23 cellular contexts compared by ENCODE assay signal in genomic region chr5:17831279-17831678, GRCh38.
A peak's percentile ranks its signal among the peaks of the same experiment; 100 is the strongest.
DNase-seq lines count a peak whose midpoint lies in the region; ATAC-seq and TF ChIP-seq lines count a peak whose summit lies in the region.
"Had no signal": no experiment of that assay in that cellular context is flagged by ENCODE, and none has a peak within 500 bp of the region (broad histone marks: within the 10 kb centered on the region; RNA-seq: fewer than 3 reads in every experiment).

No MANE protein-coding gene starts in this region.

- TF ChIP-seq CTCF in endodermal cell (conservative IDR thresholded peaks at IDR 0.05) = no peak

- H3K9ac ChIP-seq in endodermal cell (ENCODE audit: extremely low read depth, low read length, poor library complexity, severe bottlenecking) = no peak overlapping the region

- peak overlapping the region; percentile 55 for H3K27ac ChIP-seq in endodermal cell (ENCODE audit: low read depth, low read length)
- H3K27ac ChIP-seq: C4-2B, gastrocnemius medialis, right atrium auricular region, uterus had no signal

- no peak overlapping the region for H3K4me3 Mint-ChIP-seq in endodermal cell
- H3K4me3 Mint-ChIP-seq in natural killer cell treated with Interleukin-12 subunit alpha and Interleukin-12 subunit beta and Interleukin-15 and Interleukin-18, amount 100 ng/mL, for 72 hours = no peak overlapping the region
- H3K4me3 Mint-ChIP-seq: activated naive CD4-positive, alpha-beta T cell treated with anti-CD3 and anti-CD28 coated beads for 36 hours; activated T-cell treated with anti-CD3 and anti-CD28 coated beads, Interleukin-2, amount 50 U/mL, for 24 hours had no signal

- no peaks in the 10 kb centered on the region for H3K4me1 ChIP-seq in endodermal cell (ENCODE audit: control insufficient read depth, insufficient read depth, low read length)
- H3K4me1 ChIP-seq: gastrocnemius medialis, right atrium auricular region, uterus had no signal

- WGBS in endodermal cell (ENCODE audit: insufficient coverage in 1 of 2, insufficient read length in 1 of 2), 2 experiments = 25 to 77% methylated on average over 1 of the region's 1 CpG

- no peak overlapping the region for H3K4me3 ChIP-seq in endodermal cell (ENCODE audit: low read length)
- H3K4me3 ChIP-seq: gastrocnemius medialis, right atrium auricular region, uterus had no signal

- ATAC-seq in natural killer cell treated with Interleukin-12 subunit alpha and Interleukin-12 subunit beta and Interleukin-15 and Interleukin-18, amount 100 ng/mL, for 72 hours = no peak
- ATAC-seq: activated CD4-positive, CD25-positive, alpha-beta regulatory T cell treated with anti-CD3 and anti-CD28 coated beads, Interleukin-2, amount 50 U/mL, for 24 hours; esophagus mucosa; gastrocnemius medialis; HepG2 had no signal

- H3K27me3 Mint-ChIP-seq in endodermal cell (ENCODE audit: insufficient read depth) = peaks cover 3% of the 10 kb centered on the region
- H3K27me3 Mint-ChIP-seq in natural killer cell treated with Interleukin-12 subunit alpha and Interleukin-12 subunit beta and Interleukin-15 and Interleukin-18, amount 100 ng/mL, for 72 hours = no peaks in the 10 kb centered on the region
- H3K27me3 Mint-ChIP-seq: activated T-cell treated with anti-CD3 and anti-CD28 coated beads, Interleukin-2, amount 50 U/mL, for 24 hours had no signal

- DNase-seq in DMS 273 (lab: John Stamatoyannopoulos, UW; ENCODE audit: unreplicated experiment) = peak; percentile 94
- peak; percentile 78 for DNase-seq in NCI-H1436 (lab: John Stamatoyannopoulos, UW)
- DNase-seq in NCI-H524 (lab: John Stamatoyannopoulos, UW) = peak; percentile 42 to 83
- DNase-seq in endodermal cell = no peak
- DNase-seq in effector CD4-positive, alpha-beta T cell = no peak
- DNase-seq in COLO668 (lab: John Stamatoyannopoulos, UW; ENCODE audit: unreplicated experiment) = no peak
- no peak for DNase-seq in LoVo (ENCODE audit: low spot score)
- DNase-seq in natural killer cell treated with Interleukin-12 subunit alpha and Interleukin-12 subunit beta and Interleukin-15 and Interleukin-18, amount 100 ng/mL, for 72 hours (ENCODE audit: low spot score) = no peak
- DNase-seq: activated naive CD4-positive, alpha-beta T cell treated with anti-CD3 and anti-CD28 coated beads for 36 hours; activated T-cell treated with anti-CD3 and anti-CD28 coated beads, Interleukin-2, amount 50 U/mL, for 24 hours; aorta; cerebellar nuclear complex; gastrocnemius medialis; mammary epithelial cell; NCI-H1930; RPMI8226; stimulated activated CD8-positive, alpha-beta memory T cell treated with anti-CD3 and anti-CD28 coated beads, Interleukin-4, amount 100 ng/mL, for 48 hours; uterus had no signal

- peaks cover 4% of the 10 kb centered on the region for H3K9me3 ChIP-seq in endodermal cell (ENCODE audit: control insufficient read depth, low read length)
- H3K9me3 ChIP-seq: gastrocnemius medialis, uterus had no signal

- H3K27ac Mint-ChIP-seq in endodermal cell = no peak overlapping the region
- H3K27ac Mint-ChIP-seq in natural killer cell treated with Interleukin-12 subunit alpha and Interleukin-12 subunit beta and Interleukin-15 and Interleukin-18, amount 100 ng/mL, for 72 hours = no peak overlapping the region
- H3K27ac Mint-ChIP-seq: activated naive CD4-positive, alpha-beta T cell treated with anti-CD3 and anti-CD28 coated beads for 36 hours; activated T-cell treated with anti-CD3 and anti-CD28 coated beads, Interleukin-2, amount 50 U/mL, for 24 hours had no signal

- H3K9me3 Mint-ChIP-seq in endodermal cell = peaks cover 3% of the 10 kb centered on the region
- peaks cover 13% of the 10 kb centered on the region for H3K9me3 Mint-ChIP-seq in natural killer cell treated with Interleukin-12 subunit alpha and Interleukin-12 subunit beta and Interleukin-15 and Interleukin-18, amount 100 ng/mL, for 72 hours

- no peaks in the 10 kb centered on the region for H3K36me3 Mint-ChIP-seq in endodermal cell (ENCODE audit: low read depth)
- no peaks in the 10 kb centered on the region for H3K36me3 Mint-ChIP-seq in natural killer cell treated with Interleukin-12 subunit alpha and Interleukin-12 subunit beta and Interleukin-15 and Interleukin-18, amount 100 ng/mL, for 72 hours

- H3K36me3 ChIP-seq in endodermal cell (ENCODE audit: control insufficient read depth, insufficient read depth, low read length) = no peaks in the 10 kb centered on the region
- H3K36me3 ChIP-seq: gastrocnemius medialis, right atrium auricular region, uterus had no signal

- no peaks in the 10 kb centered on the region for H3K4me1 Mint-ChIP-seq in endodermal cell
- H3K4me1 Mint-ChIP-seq in natural killer cell treated with Interleukin-12 subunit alpha and Interleukin-12 subunit beta and Interleukin-15 and Interleukin-18, amount 100 ng/mL, for 72 hours (ENCODE audit: low read depth in 2 of 2) = no peaks in the 10 kb centered on the region

- H3K27me3 ChIP-seq in endodermal cell (ENCODE audit: control insufficient read depth, insufficient read depth, low read length, poor library complexity, severe bottlenecking) = no peaks in the 10 kb centered on the region
- H3K27me3 ChIP-seq: gastrocnemius medialis, right atrium auricular region, uterus had no signal

Comparison
In these comparisons a context has a peak if more than half of its experiments do, and no peak if none do; other contexts are left out.
1. DNase-seq: peak in DMS 273 (single experiment), NCI-H1436 (single experiment) and NCI-H524 (2 of 2); none in endodermal cell (single experiment), effector CD4-positive, alpha-beta T cell (single experiment), COLO668 (single experiment), LoVo (single experiment) and natural killer cell treated with Interleukin-12 subunit alpha and Interleukin-12 subunit beta and Interleukin-15 and Interleukin-18, amount 100 ng/mL, for 72 hours (single experiment).